ENCODE assay signal across 1 cellular context in the genomic region with DNA sequence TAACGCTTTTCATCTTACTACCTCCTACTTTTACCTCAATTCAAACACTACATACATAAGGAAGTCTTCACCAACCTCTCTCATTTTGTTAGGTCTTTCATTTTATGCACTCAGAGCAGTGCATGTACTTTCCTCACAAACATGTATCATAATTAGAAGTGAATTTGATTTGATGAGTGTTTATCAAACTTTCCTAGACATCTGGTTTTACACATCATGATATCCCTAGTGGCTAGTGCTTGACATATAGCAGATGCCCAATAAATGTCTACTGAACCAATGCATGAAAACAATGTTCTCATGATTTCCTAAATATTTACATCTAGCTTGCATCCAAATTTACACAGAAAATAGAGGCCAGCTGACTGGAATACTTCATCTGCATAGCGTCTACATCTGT.
A peak's percentile ranks its signal among the peaks of the same experiment; 100 is the strongest.
TF ChIP-seq lines count a peak whose summit lies in the region.

No MANE protein-coding gene starts in this region.

TF ChIP-seq in SK-N-SH treated with all-trans-retinoic acid at 6 μM for 48 hours, 23 proteins besides CTCF, POLR2A, EP300 and RAD21 (continued from another document):
- TF ChIP-seq, protein P1, sequence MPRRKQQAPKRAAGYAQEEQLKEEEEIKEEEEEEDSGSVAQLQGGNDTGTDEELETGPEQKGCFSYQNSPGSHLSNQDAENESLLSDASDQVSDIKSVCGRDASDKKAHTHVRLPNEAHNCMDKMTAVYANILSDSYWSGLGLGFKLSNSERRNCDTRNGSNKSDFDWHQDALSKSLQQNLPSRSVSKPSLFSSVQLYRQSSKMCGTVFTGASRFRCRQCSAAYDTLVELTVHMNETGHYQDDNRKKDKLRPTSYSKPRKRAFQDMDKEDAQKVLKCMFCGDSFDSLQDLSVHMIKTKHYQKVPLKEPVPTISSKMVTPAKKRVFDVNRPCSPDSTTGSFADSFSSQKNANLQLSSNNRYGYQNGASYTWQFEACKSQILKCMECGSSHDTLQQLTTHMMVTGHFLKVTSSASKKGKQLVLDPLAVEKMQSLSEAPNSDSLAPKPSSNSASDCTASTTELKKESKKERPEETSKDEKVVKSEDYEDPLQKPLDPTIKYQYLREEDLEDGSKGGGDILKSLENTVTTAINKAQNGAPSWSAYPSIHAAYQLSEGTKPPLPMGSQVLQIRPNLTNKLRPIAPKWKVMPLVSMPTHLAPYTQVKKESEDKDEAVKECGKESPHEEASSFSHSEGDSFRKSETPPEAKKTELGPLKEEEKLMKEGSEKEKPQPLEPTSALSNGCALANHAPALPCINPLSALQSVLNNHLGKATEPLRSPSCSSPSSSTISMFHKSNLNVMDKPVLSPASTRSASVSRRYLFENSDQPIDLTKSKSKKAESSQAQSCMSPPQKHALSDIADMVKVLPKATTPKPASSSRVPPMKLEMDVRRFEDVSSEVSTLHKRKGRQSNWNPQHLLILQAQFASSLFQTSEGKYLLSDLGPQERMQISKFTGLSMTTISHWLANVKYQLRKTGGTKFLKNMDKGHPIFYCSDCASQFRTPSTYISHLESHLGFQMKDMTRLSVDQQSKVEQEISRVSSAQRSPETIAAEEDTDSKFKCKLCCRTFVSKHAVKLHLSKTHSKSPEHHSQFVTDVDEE (CRISPR knock-in tag; IDR thresholded peaks at IDR 0.05), result peak; percentile 99
- no peak for TF ChIP-seq RARB (CRISPR knock-in tag; IDR thresholded peaks at IDR 0.05)
- no peak for TF ChIP-seq GLIS3 (CRISPR knock-in tag; IDR thresholded peaks at IDR 0.05)
